9 cellular contexts compared by ENCODE assay signal in genomic region chr7:44634839-44635591, GRCh38. TPM values are rescaled to one million over a fixed set of nuclear protein-coding genes. Genes with fewer than 3 reads are reported as not detected.
DNase-seq lines count a peak whose midpoint lies in the region; ATAC-seq and TF ChIP-seq lines count a peak whose summit lies in the region.
"Had no signal": no experiment of that assay in that cellular context is flagged by ENCODE, and none has a peak within 500 bp of the region (broad histone marks: within the 10 kb centered on the region; RNA-seq: fewer than 3 reads in every experiment).

No MANE protein-coding gene starts in this region.

- no peaks in the 10 kb centered on the region for H3K27me3 ChIP-seq in Karpas-422 (ENCODE audit: low read length)

- H3K9me3 ChIP-seq in Karpas-422 (ENCODE audit: low read length), result no peaks in the 10 kb centered on the region

- ATAC-seq in HG03097 (IDR thresholded peaks at IDR 0.05; ENCODE audit: low FRiP score, unreplicated experiment), result no peak

- H3K4me3 ChIP-seq in fibroblast of the aortic adventitia (ENCODE audit: low read depth, low read length) (no peak overlapping the region), foreskin fibroblast (ENCODE audit: low read depth in 1 of 2, low read length in 2 of 2) (no peak overlapping the region), Karpas-422 (ENCODE audit: low read length) (no peak overlapping the region)

- no peak overlapping the region for H3K4me3 Mint-ChIP-seq in T-helper 2 cell treated with Interferon-gamma antibody and Interleukin-4, amounts not matched to agents 5 μg/mL and 100 μg/mL, for 36 hours

- H3K9ac ChIP-seq in Karpas-422 (ENCODE audit: low read length), result no peak overlapping the region

- H3K9me2 ChIP-seq in Karpas-422 (replicated peaks; ENCODE audit: insufficient read depth, low read length), result no peaks in the 10 kb centered on the region

- H2AFZ ChIP-seq in Karpas-422 (ENCODE audit: low read length), result no peak overlapping the region

- peak; percentile 57 for DNase-seq in Daoy (ENCODE audit: low read depth)
- DNase-seq in T-helper 2 cell treated with Interferon-gamma antibody and Interleukin-4, amounts not matched to agents 5 μg/mL and 100 μg/mL, for 36 hours (ENCODE audit: low spot score), result no peak
- peak; percentile 30 for DNase-seq in fibroblast of the aortic adventitia (ENCODE audit: low read depth)
- peak; percentile 49 for DNase-seq in pons (ENCODE audit: low spot score)
- DNase-seq in foreskin fibroblast, result no peak
- DNase-seq in activated CD8-positive, alpha-beta memory T cell treated with anti-CD3 and anti-CD28 coated beads, Interleukin-2, amount 50 U/mL, for 4 hours, result no peak
- no peak for DNase-seq in Karpas-422
- DNase-seq: SW 1271 had no signal

- peaks cover 3% of the 10 kb centered on the region; the same call in 1 of the 2 replicates for H3K36me3 ChIP-seq in Karpas-422 (ENCODE audit: insufficient read depth, low read length)

- no peak overlapping the region for H3K27ac ChIP-seq in Karpas-422 (ENCODE audit: low read length)

- no peak overlapping the region for H3K4me2 ChIP-seq in Karpas-422 (ENCODE audit: low read depth, low read length, poor library complexity, severe bottlenecking)

- H3K36me3 Mint-ChIP-seq in T-helper 2 cell treated with Interferon-gamma antibody and Interleukin-4, amounts not matched to agents 5 μg/mL and 100 μg/mL, for 36 hours (ENCODE audit: low read depth), result peaks cover 57% of the 10 kb centered on the region

- H3K4me1 ChIP-seq in Karpas-422 (ENCODE audit: low read length), result peaks cover 28% of the 10 kb centered on the region

- no peaks in the 10 kb centered on the region for H4K20me1 ChIP-seq in Karpas-422 (ENCODE audit: insufficient read depth, low read depth, low read length)

- no peaks in the 10 kb centered on the region for H3K27me3 Mint-ChIP-seq in T-helper 2 cell treated with Interferon-gamma antibody and Interleukin-4, amounts not matched to agents 5 μg/mL and 100 μg/mL, for 36 hours (ENCODE audit: low read depth)

- TF ChIP-seq CTCF in fibroblast of the aortic adventitia (IDR thresholded peaks at IDR 0.05; ENCODE audit: insufficient read depth, low read length) (no peak), foreskin fibroblast (IDR thresholded peaks at IDR 0.05; ENCODE audit: low read depth, low read length) (no peak)

- peak overlapping the region; percentile 100 for H3K27ac Mint-ChIP-seq in T-helper 2 cell treated with Interferon-gamma antibody and Interleukin-4, amounts not matched to agents 5 μg/mL and 100 μg/mL, for 36 hours

- H3K9me3 Mint-ChIP-seq in T-helper 2 cell treated with Interferon-gamma antibody and Interleukin-4, amounts not matched to agents 5 μg/mL and 100 μg/mL, for 36 hours, result no peaks in the 10 kb centered on the region

- H3K4me1 Mint-ChIP-seq in T-helper 2 cell treated with Interferon-gamma antibody and Interleukin-4, amounts not matched to agents 5 μg/mL and 100 μg/mL, for 36 hours (ENCODE audit: low read depth), result peaks cover 83% of the 10 kb centered on the region

- peaks cover 40% of the 10 kb centered on the region for H3K79me2 ChIP-seq in Karpas-422 (ENCODE audit: low read length)

RNA-seq across cellular contexts. Expression of gene OGDH, which starts 28.6 kb away (rescaled TPM):
- 66.7 and 77.5 TPM in 2 replicates for total RNA-seq in Daoy (2014; rRNA removed; shearing (Covaris generic))
- total RNA-seq in fibroblast of the aortic adventitia (ENCODE audit: low replicate concordance), result 26.2 and 85.6 TPM in 2 replicates
- total RNA-seq in Karpas-422 (2014; rRNA removed; shearing (Covaris generic); ENCODE audit: low replicate concordance), result 24.9 and 34.9 TPM in 2 replicates

RNA-seq across cellular contexts. Expression of gene TMED4, which starts 53.0 kb away (rescaled TPM):
- 237 and 302 TPM in 2 replicates for total RNA-seq in Daoy (2014; rRNA removed; shearing (Covaris generic))
- total RNA-seq in fibroblast of the aortic adventitia (ENCODE audit: low replicate concordance), result 48.3 and 78.5 TPM in 2 replicates
- 62.0 and 66.2 TPM in 2 replicates for total RNA-seq in Karpas-422 (2014; rRNA removed; shearing (Covaris generic); ENCODE audit: low replicate concordance)

Comparison
In these comparisons a context has a peak if more than half of its experiments do, and no peak if none do; other contexts are left out.
1. DNase-seq: peak in Daoy (single experiment), fibroblast of the aortic adventitia (single experiment) and pons (single experiment); none in T-helper 2 cell treated with Interferon-gamma antibody and Interleukin-4, amounts not matched to agents 5 μg/mL and 100 μg/mL, for 36 hours (single experiment), foreskin fibroblast (0 of 2), activated CD8-positive, alpha-beta memory T cell treated with anti-CD3 and anti-CD28 coated beads, Interleukin-2, amount 50 U/mL, for 4 hours (single experiment) and Karpas-422 (single experiment).